ENCODE assay signal across 8 cellular contexts in genomic region chr2:218010116-218010837, GRCh38. TPM values are rescaled to one million over a fixed set of nuclear protein-coding genes. Genes with fewer than 3 reads are reported as not detected.
DNase-seq lines count a peak whose midpoint lies in the region; ATAC-seq, FAIRE-seq and TF ChIP-seq lines count a peak whose summit lies in the region.

No MANE protein-coding gene starts in this region.

- H3K4me2 ChIP-seq in H1 (ENCODE audit: insufficient read depth in 1 of 2, low read depth in 2 of 2, low read length in 2 of 2): peak overlapping the region; percentile 79 to 98

- H3K27me3 Mint-ChIP-seq in Calu3 (ENCODE audit: unreplicated experiment) (peaks cover 91% of the 10 kb centered on the region), activated B cell treated with CpG ODN at 0.5 μM for 24 hours (peaks cover 46% of the 10 kb centered on the region)

- no TSS peak for BruUV-seq in Calu3 (replicated peaks; lab: Mats Ljungman, UMichigan)

- no peak overlapping the region for H3K9ac ChIP-seq in H1 (replicated peaks in 1 of 4; ENCODE audit: extremely low read depth in 1 of 4, low read depth in 3 of 4, low read length in 3 of 4)

- no peak for FAIRE-seq in H1 (lab: Jason Lieb, UNC)

- H3K23ac ChIP-seq in H1 (ENCODE audit: insufficient read length): no peak overlapping the region

- H3K4ac ChIP-seq in H1 (replicated peaks; ENCODE audit: insufficient read length, low read depth, low read length): no peak overlapping the region

- no peak for TF ChIP-seq POLR2A in H1 (IDR thresholded peaks at IDR 0.05; ENCODE audit: control extremely low read depth in 1 of 2, low read depth in 2 of 2, low read length in 2 of 2)
- no peak for TF ChIP-seq POLR2A in tibial nerve (IDR thresholded peaks at IDR 0.05)

- H2BK12ac ChIP-seq in H1 (ENCODE audit: low read depth, low read length): peak overlapping the region; percentile 55; the same call in 1 of the 2 replicates

- intact Hi-C loops in Calu3 (cut with micrococcal nuclease; ENCODE audit: unreplicated experiment): no loop called here
- intact Hi-C loops in activated B cell treated with CpG ODN at 0.5 μM for 24 hours (cut with micrococcal nuclease): no loop called here

- H3K27ac Mint-ChIP-seq in Calu3 (ENCODE audit: unreplicated experiment): no peak overlapping the region
- H3K27ac Mint-ChIP-seq in activated B cell treated with CpG ODN at 0.5 μM for 24 hours: no peak overlapping the region

- no peak overlapping the region for H3K14ac ChIP-seq in H1 (ENCODE audit: insufficient read length)

- no peaks in the 10 kb centered on the region for H3K79me2 ChIP-seq in H1 (ENCODE audit: control insufficient read depth in 1 of 2, insufficient read depth in 2 of 2, low read length in 2 of 2)

- peak in 1 of 2 experiments; percentile 42; a peak in 1 of 4 replicates for TF ChIP-seq RAD21 in H1 (IDR thresholded peaks at IDR 0.05 in 1 of 2, conservative IDR thresholded peaks at IDR 0.05 in 1 of 2; ENCODE audit: low read depth in 2 of 2, low read length in 2 of 2)

- peaks cover 12% of the 10 kb centered on the region; the same call in 1 of the 2 replicates for H3K23me2 ChIP-seq in H1 (ENCODE audit: low read depth, low read length)

- H3K36me3 ChIP-seq in H1 (ENCODE audit: control insufficient read depth in 2 of 4, insufficient read depth in 4 of 4, low read length in 3 of 4): no peaks in the 10 kb centered on the region
- H3K36me3 ChIP-seq in tibial nerve: no peaks in the 10 kb centered on the region

- WGBS in H1 (ENCODE audit: extremely low coverage in 1 of 2, insufficient coverage in 1 of 2, insufficient read length in 1 of 2, insufficient replicate concordance in 2 of 2, low coverage in 1 of 2, low lambda C conversion rate in 2 of 2, missing lambda C conversion rate in 1 of 2), 2 experiments: 2% methylated on average over 14 of the region's 70 CpGs; no CpG with 5 or more reads in 1 of the 2 experiments
- 0 to 1% methylated on average over 37 to 42 of the region's 70 CpGs for WGBS in tibial nerve, 2 donors

- no peak overlapping the region for H2BK15ac ChIP-seq in H1 (ENCODE audit: low read length)

- H2BK20ac ChIP-seq in H1 (ENCODE audit: low read length): peak overlapping the region; percentile 95; the same call in 1 of the 2 replicates

- H3K4me1 Mint-ChIP-seq in Calu3 (ENCODE audit: low read depth, unreplicated experiment) (no peaks in the 10 kb centered on the region), activated B cell treated with CpG ODN at 0.5 μM for 24 hours (peaks cover 13% of the 10 kb centered on the region)

- no peak overlapping the region for H4K91ac ChIP-seq in H1 (replicated peaks; ENCODE audit: insufficient read length, low read length)

- TF ChIP-seq CTCF in Calu3 (IDR thresholded peaks at IDR 0.05; ENCODE audit: unreplicated experiment): no peak
- TF ChIP-seq CTCF in activated B cell treated with CpG ODN at 0.5 μM for 24 hours (IDR thresholded peaks at IDR 0.05): no peak
- TF ChIP-seq CTCF in H1 (IDR thresholded peaks at IDR 0.05; ENCODE audit: control extremely low read depth in 1 of 3, insufficient read depth in 1 of 3, low read depth in 1 of 3, low read length in 3 of 3): peak in 2 of 3 experiments; percentile 18 to 29; a peak in 3 of 4 replicates
- TF ChIP-seq CTCF in tibial nerve (IDR thresholded peaks at IDR 0.05): peak; percentile 35 to 81 (median 63)

- peaks cover 12 to 40% (median 32%) of the 10 kb centered on the region in 4 experiments for H3K27me3 ChIP-seq in H1 (replicated peaks in 1 of 4; ENCODE audit: control insufficient read depth in 3 of 4, extremely low read depth in 1 of 4, insufficient read depth in 3 of 4, low read length in 3 of 4)
- peaks cover 20% of the 10 kb centered on the region for H3K27me3 ChIP-seq in mononuclear cell (ENCODE audit: insufficient read depth, low read length)
- peaks cover 0 to 33% of the 10 kb centered on the region in 2 donors for H3K27me3 ChIP-seq in tibial nerve

- H2AFZ ChIP-seq in H1 (ENCODE audit: low read length): 0 out of 2 replicates have a peak overlapping the region, but pooled peaks have one; percentile 57

- H3K4me3 ChIP-seq in H1 (ENCODE audit: extremely low read depth in 1 of 4, insufficient read depth in 2 of 4, low read depth in 3 of 4, low read length in 4 of 4): peak overlapping the region; percentile 43 to 73 (median 56)
- peak overlapping the region; percentile 12 for H3K4me3 ChIP-seq in mononuclear cell (ENCODE audit: low read length)
- peak overlapping the region; percentile 30 to 52 (median 46) for H3K4me3 ChIP-seq in tibial nerve

- H3K4me1 ChIP-seq in H1 (replicated peaks in 1 of 4; ENCODE audit: control insufficient read depth in 3 of 4, insufficient read depth in 4 of 4, low read length in 3 of 4) (peaks cover 0 to 11% (median 8%) of the 10 kb centered on the region in 4 experiments; a peak in 5 of 7 replicates), mononuclear cell (ENCODE audit: insufficient read depth, low read length) (peaks cover 16% of the 10 kb centered on the region), tibial nerve (peaks cover 0 to 32% (median 10%) of the 10 kb centered on the region in 4 donors)

- no peaks in the 10 kb centered on the region for H4K20me1 ChIP-seq in H1 (replicated peaks in 1 of 2; ENCODE audit: control insufficient read depth in 1 of 2, insufficient read depth in 2 of 2, low read length in 2 of 2)

- no peak overlapping the region for H4K5ac ChIP-seq in H1 (ENCODE audit: insufficient read length, low read depth, low read length)

- peak; percentile 72 for ATAC-seq in activated B cell treated with CpG ODN at 0.5 μM for 24 hours (ENCODE audit: low read depth)
- ATAC-seq in HG02938 (IDR thresholded peaks at IDR 0.05; ENCODE audit: unreplicated experiment): no peak

- peak overlapping the region; percentile 12; the same call in 1 of the 2 replicates for H4K8ac ChIP-seq in H1 (ENCODE audit: extremely low read depth, insufficient read depth, low read length)

- H2AK5ac ChIP-seq in H1 (ENCODE audit: low read depth, low read length): no peak overlapping the region

- DNase-seq in Calu3 (peak; percentile 76), HK-2 (ENCODE audit: unreplicated experiment) (peak; percentile 50), activated B cell treated with CpG ODN at 0.5 μM for 24 hours (no peak), H1 (ENCODE audit: low read depth in 1 of 2, low spot score in 2 of 2) (peak in 1 of 2 experiments; percentile 76), tibial nerve (ENCODE audit: low spot score in 2 of 2) (no peak), NOMO-1 treated with dmso at 0.1 percent for 144 hours (lab: John Stamatoyannopoulos, UW; ENCODE audit: unreplicated experiment) (no peak)

- CTCF ChIA-PET in Calu3 (lab: Charles Lee) (no interaction called here), activated B cell treated with CpG ODN at 0.5 μM for 24 hours (lab: Charles Lee) (no interaction called here), H1 (lab: Charles Lee; ENCODE audit: partially characterized antibody) (interaction anchor here (0.8 to 3.0 kb wide), 12 partner anchors 11 to 360 kb away, joined by 3 to 15 read pairs (median 4); no protein-coding TSS in a partner anchor)

- no peaks in the 10 kb centered on the region for H3K79me1 ChIP-seq in H1 (ENCODE audit: low read depth, low read length)

- H3K9me3 ChIP-seq in H1 (ENCODE audit: insufficient read depth in 2 of 2, low read depth in 1 of 2, low read length in 1 of 2): no peaks in the 10 kb centered on the region
- no peaks in the 10 kb centered on the region for H3K9me3 ChIP-seq in mononuclear cell (ENCODE audit: low read depth, low read length)
- H3K9me3 ChIP-seq in tibial nerve: no peaks in the 10 kb centered on the region

- H2BK120ac ChIP-seq in H1 (replicated peaks; ENCODE audit: low read depth, low read length): no peak overlapping the region

- no peaks in the 10 kb centered on the region for H3K9me3 Mint-ChIP-seq in Calu3 (ENCODE audit: low read depth, unreplicated experiment)
- no peaks in the 10 kb centered on the region for H3K9me3 Mint-ChIP-seq in activated B cell treated with CpG ODN at 0.5 μM for 24 hours

- H3K18ac ChIP-seq in H1 (ENCODE audit: extremely low read depth, low read length): peak overlapping the region; percentile 60

- H3K27ac ChIP-seq in H1 (ENCODE audit: low read depth, low read length): no peak overlapping the region
- H3K27ac ChIP-seq in tibial nerve: peak overlapping the region in 1 of 4 donors; percentile 4

- POLR2A ChIA-PET in activated B cell treated with CpG ODN at 0.5 μM for 24 hours (lab: Charles Lee) (no interaction called here), H1 (lab: Charles Lee; ENCODE audit: partially characterized antibody) (interaction anchor here (1.2 to 2.4 kb wide), 2 partner anchors 10 to 15 kb away, joined by 3 to 11 read pairs; no protein-coding TSS in a partner anchor)

- H2BK5ac ChIP-seq in H1 (ENCODE audit: low read depth, low read length): no peak overlapping the region

- no peak overlapping the region for H3K56ac ChIP-seq in H1 (replicated peaks; ENCODE audit: insufficient read length, low read depth, low read length)

- no peak for TF ChIP-seq EP300 in H1 (IDR thresholded peaks at IDR 0.05; ENCODE audit: borderline replicate concordance in 1 of 2, low read depth in 2 of 2, low read length in 2 of 2)
- TF ChIP-seq EP300 in tibial nerve (IDR thresholded peaks at IDR 0.05): no peak

- peaks cover 4% of the 10 kb centered on the region for H3K36me3 Mint-ChIP-seq in Calu3 (ENCODE audit: insufficient read depth, unreplicated experiment)
- no peaks in the 10 kb centered on the region for H3K36me3 Mint-ChIP-seq in activated B cell treated with CpG ODN at 0.5 μM for 24 hours (ENCODE audit: low read depth)

- H3K4me3 Mint-ChIP-seq in Calu3 (ENCODE audit: low read depth, unreplicated experiment) (peak overlapping the region; percentile 65), activated B cell treated with CpG ODN at 0.5 μM for 24 hours (peak overlapping the region; percentile 44)

RNA-seq across cellular contexts. Expression of gene TNS1, which starts 7.5 kb away (rescaled TPM):
- total RNA-seq in Calu3 (2022) (2.2 and 2.3 TPM in 2 replicates), activated B cell treated with CpG ODN at 0.5 μM for 24 hours (0.10 and 0.13 TPM in 2 replicates), mononuclear cell (3.5 TPM), tibial nerve (100 to 1,000 TPM; 461 to 648 (median 565) TPM)
- total RNA-seq in H1 (2021; fragmentation: NEBNext Ultra II Directional; extraction: Animal tissue kit (Norgen Biotek cat#: 25700)): 4.8 and 5.1 TPM in 2 replicates
- 1.5 and 1.9 TPM in 2 replicates for polyA plus RNA-seq in H1 (2011; rRNA removed)
- 1.3 TPM for polyA plus RNA-seq in H1 (2011; cell fraction: cytosol; rRNA removed)
- polyA plus RNA-seq in H1 (2011; cell fraction: nucleus; rRNA removed): 7.3 TPM
- polyA plus RNA-seq in H1 (2012, experiment 1 of 2): 2.0 to 2.7 TPM (median 2.3 TPM) in 4 replicates
- polyA plus RNA-seq in H1 (2012, experiment 2 of 2): 1.1 TPM
- 1.9 TPM for polyA plus RNA-seq in H1 (2013, experiment 1 of 2)
- 2.0 TPM for polyA plus RNA-seq in H1 (2013, experiment 2 of 2)
- 11.6 and 19.6 TPM in 2 replicates for polyA minus RNA-seq in H1 (2011; rRNA and poly(A)+ RNA removed)
- 4.1 TPM for polyA minus RNA-seq in H1 (2011; cell fraction: cytosol; rRNA and poly(A)+ RNA removed)
- polyA minus RNA-seq in H1 (2011; cell fraction: nucleus; rRNA and poly(A)+ RNA removed): 15.0 TPM

RNA-seq across cellular contexts. Expression of gene RUFY4, which starts 58.8 kb away (rescaled TPM):
- 0.21 and 2.6 TPM in 2 replicates for total RNA-seq in Calu3 (2022)
- total RNA-seq in activated B cell treated with CpG ODN at 0.5 μM for 24 hours: 0.53 TPM in 1 of 2 replicates, not detected in the other
- 0.32 TPM in 1 of 2 replicates, not detected in the other for total RNA-seq in H1 (2021; fragmentation: NEBNext Ultra II Directional; extraction: Animal tissue kit (Norgen Biotek cat#: 25700))
- 0.38 and 0.66 TPM in 2 replicates for polyA plus RNA-seq in H1 (2011; rRNA removed)
- 1.0 TPM for polyA plus RNA-seq in H1 (2011; cell fraction: cytosol; rRNA removed)
- polyA plus RNA-seq in H1 (2011; cell fraction: nucleus; rRNA removed): 3.6 TPM
- 0.32 to 1.1 TPM (median 0.71 TPM) in 4 replicates for polyA plus RNA-seq in H1 (2012, experiment 1 of 2)
- polyA plus RNA-seq in H1 (2012, experiment 2 of 2): not detected
- polyA plus RNA-seq in H1 (2013, experiment 1 of 2): 0.30 TPM
- polyA plus RNA-seq in H1 (2013, experiment 2 of 2): 0.11 TPM
- polyA minus RNA-seq in H1 (2011; rRNA and poly(A)+ RNA removed): 0.51 and 1.2 TPM in 2 replicates
- polyA minus RNA-seq in H1 (2011; cell fraction: cytosol; rRNA and poly(A)+ RNA removed): not detected
- 1.5 TPM for polyA minus RNA-seq in H1 (2011; cell fraction: nucleus; rRNA and poly(A)+ RNA removed)
- total RNA-seq in mononuclear cell: 1.0 TPM
- total RNA-seq in tibial nerve: not detected

Comparison
In these comparisons a context has a peak if more than half of its experiments do, and no peak if none do; other contexts are left out.
1. DNase-seq: peak in Calu3 (single experiment) and HK-2 (single experiment); none in activated B cell treated with CpG ODN at 0.5 μM for 24 hours (single experiment), tibial nerve (0 of 2) and NOMO-1 treated with dmso at 0.1 percent for 144 hours (single experiment).
2. CTCF ChIP-seq: peak in H1 (2 of 3) and tibial nerve (5 of 5); none in Calu3 (single experiment) and activated B cell treated with CpG ODN at 0.5 μM for 24 hours (single experiment).
3. RNA of gene TNS1, which starts 7.5 kb away (total RNA-seq): 461 to 648 TPM in tibial nerve; 4.8 to 5.1 TPM in H1, 3.5 TPM in mononuclear cell (single experiment), 2.2 to 2.3 TPM in Calu3 and 0.10 to 0.13 TPM in activated B cell treated with CpG ODN at 0.5 μM for 24 hours; every median in the first group is over 10 times any median in the second.
4. Peak in every context shown above with its lines, with median percentiles within 50 percentile points of each other: H3K4me3 ChIP-seq.